Comparison of ENCODE assay signal across 8 cellular contexts in genomic region chr2:61534926-61535325, GRCh38. TPM values are rescaled to one million over a fixed set of nuclear protein-coding genes. Genes with fewer than 3 reads are reported as not detected.
A peak's percentile ranks its signal among the peaks of the same experiment; 100 is the strongest.
DNase-seq lines count a peak whose midpoint lies in the region; ATAC-seq, FAIRE-seq and TF ChIP-seq lines count a peak whose summit lies in the region.

No MANE protein-coding gene starts in this region.

- no peak for DNase-seq in H9
- DNase-seq in astrocyte (ENCODE audit: low read depth) = no peak
- DNase-seq in mesenchymal stem cell = no peak
- DNase-seq in urothelium cell line (ENCODE audit: low spot score) = no peak
- DNase-seq in activated CD4-positive, alpha-beta T cell treated with anti-CD3 and anti-CD28 coated beads, Interleukin-2, amount 50 U/mL, for 48 hours = no peak

- H4K20me1 ChIP-seq in H9 (ENCODE audit: control insufficient read depth, insufficient read depth, insufficient read length) (no peaks in the 10 kb centered on the region), astrocyte (ENCODE audit: insufficient read depth, low read length) (peaks cover 68% of the 10 kb centered on the region)

- peak overlapping the region; percentile 54 for H3K4me2 ChIP-seq in H9 (ENCODE audit: insufficient read depth, insufficient read length, low read length)
- H3K4me2 ChIP-seq in astrocyte (ENCODE audit: low read length) = peak overlapping the region; percentile 89
- peak overlapping the region; percentile 49 for H3K4me2 ChIP-seq in mesenchymal stem cell (ENCODE audit: low read length, poor library complexity, severe bottlenecking)

- WGBS in H9 (ENCODE audit: extremely low coverage, insufficient read length, low lambda C conversion rate) = no CpG with 5 or more reads among the region's 2 CpGs
- WGBS in mesenchymal stem cell = 94% methylated on average over 1 of the region's 2 CpGs

- H2BK20ac ChIP-seq in H9 (ENCODE audit: low read depth, low read length, poor library complexity, severe bottlenecking) = no peak overlapping the region

- H2AK5ac ChIP-seq in H9 (ENCODE audit: insufficient read length, low read length) = no peak overlapping the region
- no peak overlapping the region for H2AK5ac ChIP-seq in mesenchymal stem cell (ENCODE audit: low read length, severe bottlenecking)

- H3K79me2 ChIP-seq in H9 (ENCODE audit: insufficient read depth, low read length) (peaks cover 51% of the 10 kb centered on the region), astrocyte (ENCODE audit: insufficient read depth, low read length) (peaks cover 80% of the 10 kb centered on the region)

- H3K36me3 Mint-ChIP-seq in H9 (ENCODE audit: insufficient read depth in 1 of 3, low read depth in 3 of 3) = peaks cover 24 to 55% (median 45%) of the 10 kb centered on the region in 3 experiments
- no peaks in the 10 kb centered on the region for H3K36me3 Mint-ChIP-seq in astrocyte (ENCODE audit: low read depth, unreplicated experiment)

- H3K79me1 ChIP-seq in H9 (ENCODE audit: insufficient read depth, low read depth, low read length, poor library complexity, severe bottlenecking) (no peaks in the 10 kb centered on the region), mesenchymal stem cell (replicated peaks; ENCODE audit: low read length, poor library complexity, severe bottlenecking) (peaks cover 2% of the 10 kb centered on the region)

- no peak overlapping the region for H3T11ph ChIP-seq in H9 (ENCODE audit: low read length)

- H3K36me3 ChIP-seq in astrocyte (ENCODE audit: insufficient read depth, low read length) = peaks cover 3% of the 10 kb centered on the region
- H3K36me3 ChIP-seq in mesenchymal stem cell (ENCODE audit: control insufficient read depth in 1 of 2, insufficient read depth in 2 of 2, low read depth in 1 of 2, low read length in 2 of 2) = peaks cover 10% of the 10 kb centered on the region in 2 experiments

- H4K8ac ChIP-seq in H9 (replicated peaks; ENCODE audit: insufficient read length, low read depth, low read length) (no peak overlapping the region), mesenchymal stem cell (ENCODE audit: low read length) (no peak overlapping the region)

- H2BK12ac ChIP-seq in H9 (ENCODE audit: insufficient read length, low read depth, low read length) (no peak overlapping the region), mesenchymal stem cell (ENCODE audit: low read length in 2 of 2) (no peak overlapping the region)

- H3K4me1 Mint-ChIP-seq in H9 = peaks cover 32 to 48% of the 10 kb centered on the region in 2 experiments
- H3K4me1 Mint-ChIP-seq in astrocyte (ENCODE audit: low read depth, unreplicated experiment) = peaks cover 8% of the 10 kb centered on the region

- H4K91ac ChIP-seq in H9 (ENCODE audit: insufficient read length, low read depth, low read length) (no peak overlapping the region), mesenchymal stem cell (ENCODE audit: low read length) (no peak overlapping the region)

- H2AFZ ChIP-seq in H9 (ENCODE audit: low read length) (no peak overlapping the region), astrocyte (ENCODE audit: low read depth, low read length) (no peak overlapping the region), mesenchymal stem cell (ENCODE audit: low read depth, low read length) (no peak overlapping the region)

- H3K9me3 ChIP-seq in H9 (ENCODE audit: control insufficient read depth, low read depth, low read length) = no peaks in the 10 kb centered on the region
- H3K9me3 ChIP-seq in astrocyte (ENCODE audit: insufficient read depth, low read depth, low read length) = no peaks in the 10 kb centered on the region
- H3K9me3 ChIP-seq in mesenchymal stem cell (ENCODE audit: control insufficient read depth, low read length) = no peaks in the 10 kb centered on the region

- H3K27ac ChIP-seq in 22Rv1 (peak overlapping the region; percentile 98; the same call in 1 of the 2 replicates), H9 (ENCODE audit: insufficient read length, low read depth, low read length) (no peak overlapping the region), astrocyte (ENCODE audit: low read depth, low read length) (peak overlapping the region; percentile 90), mesenchymal stem cell (ENCODE audit: low read length, poor library complexity, severe bottlenecking) (no peak overlapping the region)

- no peak overlapping the region for H2BK15ac ChIP-seq in H9 (ENCODE audit: low read depth, low read length)
- H2BK15ac ChIP-seq in mesenchymal stem cell (ENCODE audit: low read depth, poor library complexity, severe bottlenecking) = no peak overlapping the region

- H3K27me3 ChIP-seq in H9 (ENCODE audit: insufficient read depth, low read length) (no peaks in the 10 kb centered on the region), astrocyte (ENCODE audit: insufficient read depth, low read length) (no peaks in the 10 kb centered on the region), mesenchymal stem cell (ENCODE audit: control insufficient read depth in 1 of 2, insufficient read depth in 1 of 2, low read length in 2 of 2) (no peaks in the 10 kb centered on the region)

- H3K18ac ChIP-seq in H9 (ENCODE audit: insufficient read length, low read depth, low read length) (no peak overlapping the region), mesenchymal stem cell (ENCODE audit: low read depth in 1 of 2, low read length in 2 of 2) (no peak overlapping the region)

- H2BK120ac ChIP-seq in H9 (ENCODE audit: low read depth, low read length, poor library complexity, severe bottlenecking) = no peak overlapping the region
- H2BK120ac ChIP-seq in mesenchymal stem cell (ENCODE audit: low read depth, low read length) = no peak overlapping the region

- H3K23ac ChIP-seq in H9 (ENCODE audit: insufficient read length, low read depth, low read length) = no peak overlapping the region
- no peak overlapping the region for H3K23ac ChIP-seq in mesenchymal stem cell (ENCODE audit: low read length in 2 of 2)

- no peak overlapping the region for H3K56ac ChIP-seq in H9 (ENCODE audit: insufficient read length, low read depth, low read length)

- ATAC-seq in HG03565 (IDR thresholded peaks at IDR 0.05; ENCODE audit: unreplicated experiment) = no peak
- ATAC-seq in GM18867 (IDR thresholded peaks at IDR 0.05; ENCODE audit: unreplicated experiment) = no peak

- peaks cover 4% of the 10 kb centered on the region for H3K23me2 ChIP-seq in H9 (ENCODE audit: insufficient read length, low read depth, low read length, poor library complexity, severe bottlenecking)

- H3K4me3 Mint-ChIP-seq in H9 = peak overlapping the region; percentile 93 to 98
- peak overlapping the region; percentile 97 for H3K4me3 Mint-ChIP-seq in astrocyte (ENCODE audit: unreplicated experiment)

- H3K9me3 Mint-ChIP-seq in H9 (peaks cover 8 to 11% of the 10 kb centered on the region in 2 experiments), astrocyte (ENCODE audit: unreplicated experiment) (no peaks in the 10 kb centered on the region)

- H3K14ac ChIP-seq in H9 (ENCODE audit: insufficient read depth, low read length) = no peak overlapping the region
- no peak overlapping the region for H3K14ac ChIP-seq in mesenchymal stem cell (ENCODE audit: low read length in 2 of 2)

- H3K4ac ChIP-seq in H9 (ENCODE audit: low read depth, low read length) (no peak overlapping the region), mesenchymal stem cell (ENCODE audit: low read depth in 1 of 2, low read length in 2 of 2) (no peak overlapping the region)

- H3K4me3 ChIP-seq in astrocyte (ENCODE audit: insufficient read depth, low read depth, low read length) (peak overlapping the region; percentile 89), mesenchymal stem cell (ENCODE audit: insufficient read depth in 1 of 2, low read depth in 1 of 2, low read length in 2 of 2) (peak overlapping the region in 1 of 2 experiments; percentile 93)

- peaks cover 4% of the 10 kb centered on the region for H3K27me3 Mint-ChIP-seq in H9 (ENCODE audit: low read depth)
- no peaks in the 10 kb centered on the region for H3K27me3 Mint-ChIP-seq in astrocyte (ENCODE audit: low read depth, unreplicated experiment)

- H3K9ac ChIP-seq in H9 (ENCODE audit: extremely low read depth, insufficient read length, low read length) (peak overlapping the region; percentile 25), astrocyte (ENCODE audit: low read length) (peak overlapping the region; percentile 98), mesenchymal stem cell (ENCODE audit: low read length) (peak overlapping the region; percentile 96)

- H2BK5ac ChIP-seq in H9 (ENCODE audit: insufficient read length, low read length) (no peak overlapping the region), mesenchymal stem cell (ENCODE audit: low read depth, low read length, poor library complexity, severe bottlenecking) (no peak overlapping the region)

- no peaks in the 10 kb centered on the region for H3K4me1 ChIP-seq in H9 (ENCODE audit: insufficient read depth, low read length)
- peaks cover 13% of the 10 kb centered on the region for H3K4me1 ChIP-seq in astrocyte (ENCODE audit: insufficient read depth, low read length)
- peaks cover 2% of the 10 kb centered on the region for H3K4me1 ChIP-seq in mesenchymal stem cell (ENCODE audit: control insufficient read depth, insufficient read depth, low read depth, low read length)

- no peak overlapping the region for H4K5ac ChIP-seq in H9 (ENCODE audit: insufficient read length, low read depth, low read length)

- TF ChIP-seq CTCF in 22Rv1 (IDR thresholded peaks at IDR 0.05) (no peak), H9 (conservative IDR thresholded peaks at IDR 0.05) (no peak), astrocyte (IDR thresholded peaks at IDR 0.05; ENCODE audit: insufficient read depth, low read depth, low read length) (no peak)

- no peak for FAIRE-seq in astrocyte (lab: Jason Lieb, UNC)
- FAIRE-seq in urothelium cell line (lab: Jason Lieb, UNC) = no peak

- H3K27ac Mint-ChIP-seq in H9 = peak overlapping the region in 1 of 3 experiments; percentile 57; a peak in 3 of 7 replicates
- peak overlapping the region; percentile 26 for H3K27ac Mint-ChIP-seq in astrocyte (ENCODE audit: unreplicated experiment)

RNA-seq across cellular contexts. Expression of gene XPO1, which starts 3.2 kb away (rescaled TPM):
- total RNA-seq in H9 (2021) (318 and 320 TPM in 2 replicates), astrocyte (119 and 128 TPM in 2 replicates)
- polyA plus RNA-seq in mesenchymal stem cell (2013, experiment 1 of 2) = 58.9 TPM
- 59.6 TPM for polyA plus RNA-seq in mesenchymal stem cell (2013, experiment 2 of 2)

Comparison
In these comparisons a context has a peak if more than half of its experiments do, and no peak if none do; other contexts are left out.
1. H3K27ac ChIP-seq: peak in 22Rv1 (single experiment) and astrocyte (single experiment); none in H9 (single experiment) and mesenchymal stem cell (single experiment).
2. H3K9ac ChIP-seq: peak in every context shown above with its lines; median percentile 98 in astrocyte; 96 in mesenchymal stem cell; 25 in H9.
3. Peak in every context shown above with its lines, with median percentiles within 50 percentile points of each other: H3K4me2 ChIP-seq.